ENCODE assay signal across 22 cellular contexts in the genomic region with DNA sequence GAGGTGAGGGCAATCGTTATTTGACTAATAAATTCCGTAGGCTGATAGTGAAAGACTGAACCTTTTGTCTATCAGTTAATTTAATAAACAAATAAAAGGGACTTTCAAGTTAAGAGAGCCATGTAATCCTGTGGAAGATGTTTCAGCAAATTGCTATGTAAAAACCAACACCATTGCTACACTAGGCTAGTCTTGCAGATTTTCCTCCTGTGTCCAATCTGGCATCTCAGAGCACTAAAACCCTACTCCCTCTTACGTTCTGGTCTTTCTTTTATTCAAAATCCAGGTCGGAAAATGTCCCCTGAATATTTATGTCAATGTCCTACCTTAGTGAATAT.
A peak's percentile ranks its signal among the peaks of the same experiment; 100 is the strongest.
DNase-seq lines count a peak whose midpoint lies in the region; ATAC-seq and TF ChIP-seq lines count a peak whose summit lies in the region.
"Had no signal": no experiment of that assay in that cellular context is flagged by ENCODE, and none has a peak within 500 bp of the region (broad histone marks: within the 10 kb centered on the region; RNA-seq: fewer than 3 reads in every experiment).

No MANE protein-coding gene starts in this region.

- POLR2A ChIA-PET in MCF 10A (lab: Yijun Ruan, JAX), result interaction anchor here (0.6 kb wide), 1 partner anchor 342 kb away, joined by 3 read pairs; no protein-coding TSS in a partner anchor

- H3K27ac Mint-ChIP-seq in GM23338 (no peak overlapping the region), MCF 10A (ENCODE audit: low read depth, unreplicated experiment) (no peak overlapping the region)
- H3K27ac Mint-ChIP-seq in activated naive CD4-positive, alpha-beta T cell treated with anti-CD3 and anti-CD28 coated beads, Interleukin-2, amount 10 ng/mL, durations not matched to agents 7 days and 5 days, result no peak overlapping the region
- H3K27ac Mint-ChIP-seq: activated CD8-positive, alpha-beta T cell treated with anti-CD3 and anti-CD28 coated beads for 36 hours; activated naive CD8-positive, alpha-beta T cell; naive B cell had no signal

- H3K4me2 ChIP-seq in GM23338, result peak overlapping the region; percentile 15; the same call in 1 of the 2 replicates

- H3K27me3 ChIP-seq in GM23338 (ENCODE audit: insufficient read depth) (no peaks in the 10 kb centered on the region), ascending aorta (no peaks in the 10 kb centered on the region)

- CTCF ChIA-PET in activated naive CD4-positive, alpha-beta T cell treated with anti-CD3 and anti-CD28 coated beads, Interleukin-2, amount 10 ng/mL, durations not matched to agents 7 days and 5 days (lab: Charles Lee), result no interaction called here
- CTCF ChIA-PET in MCF 10A (lab: Yijun Ruan, JAX), result interaction anchor here (0.5 to 1.9 kb wide), 6 partner anchors 25 to 975 kb away, joined by 3 to 10 read pairs (median 3); no protein-coding TSS in a partner anchor

- DNase-seq in GM23338 (ENCODE audit: low spot score) (no peak), ascending aorta (ENCODE audit: low spot score in 2 of 2) (no peak), foreskin fibroblast (peak in 1 of 2 donors; percentile 47), KG1 (lab: John Stamatoyannopoulos, UW) (no peak), NCI-H510A (lab: John Stamatoyannopoulos, UW) (no peak), MCF 10A (ENCODE audit: unreplicated experiment) (no peak)
- DNase-seq in activated naive CD4-positive, alpha-beta T cell treated with anti-CD3 and anti-CD28 coated beads, Interleukin-2, amount 10 ng/mL, durations not matched to agents 7 days and 5 days, result no peak
- DNase-seq: activated CD8-positive, alpha-beta T cell treated with anti-CD3 and anti-CD28 coated beads for 36 hours; activated T-cell treated with anti-CD3 and anti-CD28 coated beads, Interleukin-2, amount 50 U/mL, for 4 hours; C1 segment of cervical spinal cord; GDM1; heart left ventricle; naive B cell; NCI-H1436; NCI-H2227 treated with DMSO at 0.1 percent for 48 hours had no signal

- H3K79me2 ChIP-seq in GM23338 (replicated peaks; ENCODE audit: insufficient read depth), result no peaks in the 10 kb centered on the region

- no peaks in the 10 kb centered on the region for H4K20me1 ChIP-seq in GM23338 (replicated peaks; ENCODE audit: insufficient read depth)

- H3K27ac ChIP-seq in GM23338 (ENCODE audit: low read depth) (no peak overlapping the region), ascending aorta (peak overlapping the region; percentile 29 to 41), skin epidermis (peak overlapping the region in 11 of 21 experiments; percentile 24 to 83 (median 40))
- H3K27ac ChIP-seq: breast epithelium, RWPE1, VCaP had no signal

- H3F3A ChIP-seq in GM23338 (replicated peaks; ENCODE audit: low read depth), result no peaks in the 10 kb centered on the region

- H3K9me2 ChIP-seq in GM23338 (ENCODE audit: insufficient read depth), result no peaks in the 10 kb centered on the region

- TF ChIP-seq CTCF in GM23338 (conservative IDR thresholded peaks at IDR 0.05; ENCODE audit: low read depth in 2 of 2), result no peak
- TF ChIP-seq CTCF in ascending aorta (IDR thresholded peaks at IDR 0.05), result no peak
- TF ChIP-seq CTCF in foreskin fibroblast (IDR thresholded peaks at IDR 0.05; ENCODE audit: low read depth, low read length), result no peak
- no peak for TF ChIP-seq CTCF in MCF 10A (IDR thresholded peaks at IDR 0.05; ENCODE audit: unreplicated experiment)

- no TSS peak for BruUV-seq in MCF 10A (replicated peaks; lab: Mats Ljungman, UMichigan)

- H3K9me3 Mint-ChIP-seq in GM23338 (no peaks in the 10 kb centered on the region), MCF 10A (ENCODE audit: unreplicated experiment) (no peaks in the 10 kb centered on the region)
- no peaks in the 10 kb centered on the region for H3K9me3 Mint-ChIP-seq in activated naive CD4-positive, alpha-beta T cell treated with anti-CD3 and anti-CD28 coated beads, Interleukin-2, amount 10 ng/mL, durations not matched to agents 7 days and 5 days
- H3K9me3 Mint-ChIP-seq: activated CD8-positive, alpha-beta T cell treated with anti-CD3 and anti-CD28 coated beads for 36 hours; activated T-cell treated with anti-CD3 and anti-CD28 coated beads, Interleukin-2, amount 50 U/mL, for 4 hours; naive B cell had no signal

- H3K4me1 Mint-ChIP-seq in GM23338 (peaks cover 23% of the 10 kb centered on the region), MCF 10A (ENCODE audit: insufficient read depth, unreplicated experiment) (peaks cover 26% of the 10 kb centered on the region)
- no peaks in the 10 kb centered on the region for H3K4me1 Mint-ChIP-seq in activated naive CD4-positive, alpha-beta T cell treated with anti-CD3 and anti-CD28 coated beads, Interleukin-2, amount 10 ng/mL, durations not matched to agents 7 days and 5 days
- H3K4me1 Mint-ChIP-seq: naive B cell had no signal

- H3K36me3 Mint-ChIP-seq in GM23338 (ENCODE audit: low read depth), result no peaks in the 10 kb centered on the region
- H3K36me3 Mint-ChIP-seq in activated naive CD4-positive, alpha-beta T cell treated with anti-CD3 and anti-CD28 coated beads, Interleukin-2, amount 10 ng/mL, durations not matched to agents 7 days and 5 days, result no peaks in the 10 kb centered on the region
- H3K36me3 Mint-ChIP-seq in MCF 10A (ENCODE audit: insufficient read depth, unreplicated experiment), result peaks cover 10% of the 10 kb centered on the region
- H3K36me3 Mint-ChIP-seq: activated naive CD8-positive, alpha-beta T cell; naive B cell had no signal

- no peak overlapping the region for H3K4me3 Mint-ChIP-seq in GM23338
- H3K4me3 Mint-ChIP-seq in activated naive CD4-positive, alpha-beta T cell treated with anti-CD3 and anti-CD28 coated beads, Interleukin-2, amount 10 ng/mL, durations not matched to agents 7 days and 5 days, result no peak overlapping the region
- no peak overlapping the region for H3K4me3 Mint-ChIP-seq in MCF 10A (ENCODE audit: unreplicated experiment)
- H3K4me3 Mint-ChIP-seq: activated CD8-positive, alpha-beta T cell treated with anti-CD3 and anti-CD28 coated beads for 36 hours; activated naive CD8-positive, alpha-beta T cell; activated T-cell treated with anti-CD3 and anti-CD28 coated beads, Interleukin-2, amount 50 U/mL, for 4 hours; naive B cell had no signal

- no peak for ATAC-seq in GM23338
- ATAC-seq: activated CD8-positive, alpha-beta T cell treated with anti-CD3 and anti-CD28 coated beads for 36 hours; activated T-cell treated with anti-CD3 and anti-CD28 coated beads, Interleukin-2, amount 50 U/mL, for 4 hours; esophagus mucosa; heart left ventricle had no signal

- no peak overlapping the region for H2AFZ ChIP-seq in GM23338

- H3K4me1 ChIP-seq in GM23338 (ENCODE audit: insufficient read depth) (peaks cover 21% of the 10 kb centered on the region), ascending aorta (peaks cover 0 to 19% of the 10 kb centered on the region in 2 donors)
- H3K4me1 ChIP-seq: breast epithelium had no signal

- peaks cover 1% of the 10 kb centered on the region for H3K27me3 Mint-ChIP-seq in GM23338 (ENCODE audit: insufficient read depth, low read depth, poor library complexity)
- peaks cover 10% of the 10 kb centered on the region for H3K27me3 Mint-ChIP-seq in activated naive CD4-positive, alpha-beta T cell treated with anti-CD3 and anti-CD28 coated beads, Interleukin-2, amount 10 ng/mL, durations not matched to agents 7 days and 5 days
- H3K27me3 Mint-ChIP-seq in MCF 10A (ENCODE audit: insufficient read depth, unreplicated experiment), result no peaks in the 10 kb centered on the region

- no peaks in the 10 kb centered on the region for H3K9me3 ChIP-seq in ascending aorta
- H3K9me3 ChIP-seq: breast epithelium, heart left ventricle had no signal

- no peak overlapping the region for H3K4me3 ChIP-seq in GM23338
- peak overlapping the region in 1 of 2 donors; percentile 44 for H3K4me3 ChIP-seq in ascending aorta
- H3K4me3 ChIP-seq in foreskin fibroblast (ENCODE audit: low read depth in 1 of 2, low read length in 2 of 2), result peak overlapping the region; percentile 47 to 64
- no peak overlapping the region for H3K4me3 ChIP-seq in skin epidermis
- H3K4me3 ChIP-seq: breast epithelium, heart left ventricle, lung had no signal

- intact Hi-C loops in ascending aorta (cut with DNase I), result loop anchor here (10.0 kb wide), 2 partner anchors 258 to 898 kb away; no protein-coding TSS in a partner anchor
- intact Hi-C loops in MCF 10A (cut with micrococcal nuclease), result no loop called here

- H3K36me3 ChIP-seq in GM23338 (ENCODE audit: insufficient read depth), result no peaks in the 10 kb centered on the region
- no peaks in the 10 kb centered on the region for H3K36me3 ChIP-seq in ascending aorta
- H3K36me3 ChIP-seq: breast epithelium, heart left ventricle had no signal

TF ChIP-seq in GM23338, 12 proteins besides CTCF, POLR2A, EP300 and RAD21 (continues in another document):
- TF ChIP-seq NANOG (IDR thresholded peaks at IDR 0.05; ENCODE audit: borderline replicate concordance), result no peak

Comparison
In these comparisons a context has a peak if more than half of its experiments do, and no peak if none do; other contexts are left out.
1. H3K4me3 ChIP-seq: peak in foreskin fibroblast (2 of 2); none in GM23338 (single experiment) and skin epidermis (0 of 7).